1 cellular context compared by ENCODE assay signal in genomic region chr6:53359843-53360834, GRCh38.
TF ChIP-seq lines count a peak whose summit lies in the region.

No MANE protein-coding gene starts in this region.

TF ChIP-seq in HepG2, 621 proteins besides CTCF, POLR2A, EP300 and RAD21 (continued from another document):
- TF ChIP-seq, protein P1, sequence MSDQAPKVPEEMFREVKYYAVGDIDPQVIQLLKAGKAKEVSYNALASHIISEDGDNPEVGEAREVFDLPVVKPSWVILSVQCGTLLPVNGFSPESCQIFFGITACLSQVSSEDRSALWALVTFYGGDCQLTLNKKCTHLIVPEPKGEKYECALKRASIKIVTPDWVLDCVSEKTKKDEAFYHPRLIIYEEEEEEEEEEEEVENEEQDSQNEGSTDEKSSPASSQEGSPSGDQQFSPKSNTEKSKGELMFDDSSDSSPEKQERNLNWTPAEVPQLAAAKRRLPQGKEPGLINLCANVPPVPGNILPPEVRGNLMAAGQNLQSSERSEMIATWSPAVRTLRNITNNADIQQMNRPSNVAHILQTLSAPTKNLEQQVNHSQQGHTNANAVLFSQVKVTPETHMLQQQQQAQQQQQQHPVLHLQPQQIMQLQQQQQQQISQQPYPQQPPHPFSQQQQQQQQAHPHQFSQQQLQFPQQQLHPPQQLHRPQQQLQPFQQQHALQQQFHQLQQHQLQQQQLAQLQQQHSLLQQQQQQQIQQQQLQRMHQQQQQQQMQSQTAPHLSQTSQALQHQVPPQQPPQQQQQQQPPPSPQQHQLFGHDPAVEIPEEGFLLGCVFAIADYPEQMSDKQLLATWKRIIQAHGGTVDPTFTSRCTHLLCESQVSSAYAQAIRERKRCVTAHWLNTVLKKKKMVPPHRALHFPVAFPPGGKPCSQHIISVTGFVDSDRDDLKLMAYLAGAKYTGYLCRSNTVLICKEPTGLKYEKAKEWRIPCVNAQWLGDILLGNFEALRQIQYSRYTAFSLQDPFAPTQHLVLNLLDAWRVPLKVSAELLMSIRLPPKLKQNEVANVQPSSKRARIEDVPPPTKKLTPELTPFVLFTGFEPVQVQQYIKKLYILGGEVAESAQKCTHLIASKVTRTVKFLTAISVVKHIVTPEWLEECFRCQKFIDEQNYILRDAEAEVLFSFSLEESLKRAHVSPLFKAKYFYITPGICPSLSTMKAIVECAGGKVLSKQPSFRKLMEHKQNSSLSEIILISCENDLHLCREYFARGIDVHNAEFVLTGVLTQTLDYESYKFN (CRISPR knock-in tag; conservative IDR thresholded peaks at IDR 0.05), result peak; percentile 28; the same call in 1 of the 2 replicates
- TF ChIP-seq CBX1 (IDR thresholded peaks at IDR 0.05; ENCODE audit: low read depth) (no peak), PTBP1 (IDR thresholded peaks at IDR 0.05; ENCODE audit: low read depth, low read length, poor library complexity, severe bottlenecking) (no peak), ZNF317 (CRISPR knock-in tag; IDR thresholded peaks at IDR 0.05) (peak; percentile 70), SIX1 (CRISPR knock-in tag; IDR thresholded peaks at IDR 0.05; ENCODE audit: borderline replicate concordance) (no peak), IKZF4 (CRISPR knock-in tag; IDR thresholded peaks at IDR 0.05; ENCODE audit: borderline replicate concordance, low read depth, not compliant biosample characterization) (no peak), TBP (CRISPR knock-in tag; IDR thresholded peaks at IDR 0.05) (no peak), ARID5B (CRISPR knock-in tag; IDR thresholded peaks at IDR 0.05) (peak; percentile 76), SKI (IDR thresholded peaks at IDR 0.05; ENCODE audit: partially characterized antibody) (peak; percentile 61), CEBPB (IDR thresholded peaks at IDR 0.05; ENCODE audit: borderline replicate concordance, low read depth, low read length) (peak; percentile 20; the same call in 1 of the 2 replicates), U2AF1 (optimal IDR thresholded peaks at IDR 0.05; ENCODE audit: low read depth, low read length) (no peak), ZNF281 (CRISPR knock-in tag; IDR thresholded peaks at IDR 0.05; ENCODE audit: borderline replicate concordance) (no peak), KDM5B (CRISPR knock-in tag; IDR thresholded peaks at IDR 0.05; ENCODE audit: borderline replicate concordance) (no peak), HMG20A (CRISPR knock-in tag; IDR thresholded peaks at IDR 0.05; ENCODE audit: borderline replicate concordance) (peak; percentile 67; the same call in 1 of the 2 replicates), MLXIP (CRISPR knock-in tag; IDR thresholded peaks at IDR 0.05; ENCODE audit: borderline replicate concordance) (no peak), BHLHE40 (IDR thresholded peaks at IDR 0.05; ENCODE audit: low read length) (peak; percentile 57; the same call in 1 of the 2 replicates), TEAD3 (CRISPR knock-in tag; optimal IDR thresholded peaks at IDR 0.05; ENCODE audit: borderline replicate concordance) (peak; percentile 53), NFATC3 (CRISPR knock-in tag; IDR thresholded peaks at IDR 0.05) (no peak)
- TF ChIP-seq, protein P2, sequence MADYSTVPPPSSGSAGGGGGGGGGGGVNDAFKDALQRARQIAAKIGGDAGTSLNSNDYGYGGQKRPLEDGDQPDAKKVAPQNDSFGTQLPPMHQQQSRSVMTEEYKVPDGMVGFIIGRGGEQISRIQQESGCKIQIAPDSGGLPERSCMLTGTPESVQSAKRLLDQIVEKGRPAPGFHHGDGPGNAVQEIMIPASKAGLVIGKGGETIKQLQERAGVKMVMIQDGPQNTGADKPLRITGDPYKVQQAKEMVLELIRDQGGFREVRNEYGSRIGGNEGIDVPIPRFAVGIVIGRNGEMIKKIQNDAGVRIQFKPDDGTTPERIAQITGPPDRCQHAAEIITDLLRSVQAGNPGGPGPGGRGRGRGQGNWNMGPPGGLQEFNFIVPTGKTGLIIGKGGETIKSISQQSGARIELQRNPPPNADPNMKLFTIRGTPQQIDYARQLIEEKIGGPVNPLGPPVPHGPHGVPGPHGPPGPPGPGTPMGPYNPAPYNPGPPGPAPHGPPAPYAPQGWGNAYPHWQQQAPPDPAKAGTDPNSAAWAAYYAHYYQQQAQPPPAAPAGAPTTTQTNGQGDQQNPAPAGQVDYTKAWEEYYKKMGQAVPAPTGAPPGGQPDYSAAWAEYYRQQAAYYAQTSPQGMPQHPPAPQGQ (CRISPR knock-in tag; IDR thresholded peaks at IDR 0.05; ENCODE audit: borderline replicate concordance), result no peak
- TF ChIP-seq, protein P3, sequence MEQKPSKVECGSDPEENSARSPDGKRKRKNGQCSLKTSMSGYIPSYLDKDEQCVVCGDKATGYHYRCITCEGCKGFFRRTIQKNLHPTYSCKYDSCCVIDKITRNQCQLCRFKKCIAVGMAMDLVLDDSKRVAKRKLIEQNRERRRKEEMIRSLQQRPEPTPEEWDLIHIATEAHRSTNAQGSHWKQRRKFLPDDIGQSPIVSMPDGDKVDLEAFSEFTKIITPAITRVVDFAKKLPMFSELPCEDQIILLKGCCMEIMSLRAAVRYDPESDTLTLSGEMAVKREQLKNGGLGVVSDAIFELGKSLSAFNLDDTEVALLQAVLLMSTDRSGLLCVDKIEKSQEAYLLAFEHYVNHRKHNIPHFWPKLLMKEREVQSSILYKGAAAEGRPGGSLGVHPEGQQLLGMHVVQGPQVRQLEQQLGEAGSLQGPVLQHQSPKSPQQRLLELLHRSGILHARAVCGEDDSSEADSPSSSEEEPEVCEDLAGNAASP (CRISPR knock-in tag; IDR thresholded peaks at IDR 0.05; ENCODE audit: borderline replicate concordance), result peak; percentile 66; the same call in 1 of the 2 replicates
